8 cellular contexts compared by ENCODE assay signal in genomic region chr21:44800971-44801467, GRCh38. TPM values are rescaled to one million over a fixed set of nuclear protein-coding genes. Genes with fewer than 3 reads are reported as not detected.
DNase-seq lines count a peak whose midpoint lies in the region; ATAC-seq and TF ChIP-seq lines count a peak whose summit lies in the region.

No MANE protein-coding gene starts in this region.

- no peak for TF ChIP-seq POLR2A in heart left ventricle (IDR thresholded peaks at IDR 0.05)

- H3K36me3 ChIP-seq in heart left ventricle, result peaks cover 0 to 53% (median 38%) of the 10 kb centered on the region in 9 donors

- peaks cover 36% of the 10 kb centered on the region for H3K36me3 Mint-ChIP-seq in natural killer cell treated with Interleukin-12 subunit alpha and Interleukin-12 subunit beta and Interleukin-15 and Interleukin-18, amount 100 ng/mL, for 72 hours

- peaks cover 36 to 44% of the 10 kb centered on the region in 2 donors for H3K4me1 Mint-ChIP-seq in natural killer cell treated with Interleukin-12 subunit alpha and Interleukin-12 subunit beta and Interleukin-15 and Interleukin-18, amount 100 ng/mL, for 72 hours (ENCODE audit: low read depth in 2 of 2)

- peak in 1 of 4 donors; percentile 27 for ATAC-seq in heart left ventricle
- ATAC-seq in HG03159 (IDR thresholded peaks at IDR 0.05; ENCODE audit: unreplicated experiment), result peak; percentile 32
- peak; percentile 61 for ATAC-seq in SK-N-SH treated with all-trans-retinoic acid at 6 μM for 48 hours
- peak in 1 of 2 donors; percentile 51 for ATAC-seq in natural killer cell treated with Interleukin-12 subunit alpha and Interleukin-12 subunit beta and Interleukin-15 and Interleukin-18, amount 100 ng/mL, for 72 hours
- no peak for ATAC-seq in HG02981 (IDR thresholded peaks at IDR 0.05; ENCODE audit: unreplicated experiment)
- no peak for ATAC-seq in GM18873 (IDR thresholded peaks at IDR 0.05; ENCODE audit: low FRiP score, unreplicated experiment)

- H3K4me3 Mint-ChIP-seq in natural killer cell treated with Interleukin-12 subunit alpha and Interleukin-12 subunit beta and Interleukin-15 and Interleukin-18, amount 100 ng/mL, for 72 hours, result peak overlapping the region; percentile 94

- 2 to 3% (median 2%) methylated on average over 17 of the region's 17 CpGs for WGBS in heart left ventricle, 4 donors

- no peaks in the 10 kb centered on the region for H3K9me3 Mint-ChIP-seq in natural killer cell treated with Interleukin-12 subunit alpha and Interleukin-12 subunit beta and Interleukin-15 and Interleukin-18, amount 100 ng/mL, for 72 hours

- H3K27me3 ChIP-seq in heart left ventricle, result no peaks in the 10 kb centered on the region

- H3K27me3 Mint-ChIP-seq in natural killer cell treated with Interleukin-12 subunit alpha and Interleukin-12 subunit beta and Interleukin-15 and Interleukin-18, amount 100 ng/mL, for 72 hours, result no peaks in the 10 kb centered on the region

- peaks cover 0 to 35% (median 21%) of the 10 kb centered on the region in 12 donors for H3K4me1 ChIP-seq in heart left ventricle

- H3K27ac Mint-ChIP-seq in natural killer cell treated with Interleukin-12 subunit alpha and Interleukin-12 subunit beta and Interleukin-15 and Interleukin-18, amount 100 ng/mL, for 72 hours, result peak overlapping the region; percentile 49 to 86

- TF ChIP-seq CTCF in heart left ventricle (IDR thresholded peaks at IDR 0.05), result peak in 5 of 12 donors; percentile 9 to 44 (median 18)
- peak; percentile 57 for TF ChIP-seq CTCF in epithelial cell of esophagus (IDR thresholded peaks at IDR 0.05; ENCODE audit: insufficient read depth, low read depth, low read length, missing control alignments)

- no peaks in the 10 kb centered on the region for H3K9me3 ChIP-seq in heart left ventricle

- intact Hi-C loops in heart left ventricle (cut with DNase I), result loop anchor here in 9 of 10 donors (1.0 to 5.0 kb wide), 8 partner anchors 44 to 136 kb away; partner anchors contain the start of gene PTTG1IP (in 6 of the 9)
- intact Hi-C loops in cardiac septum (cut with DNase I), result loop anchor here (1.0 kb wide), 1 partner anchor 74 kb away; no protein-coding TSS in a partner anchor

- H3K4me3 ChIP-seq in heart left ventricle (peak overlapping the region; percentile 71 to 97 (median 89)), epithelial cell of esophagus (ENCODE audit: low read length) (peak overlapping the region; percentile 89)

- DNase-seq in heart left ventricle (no peak), cardiac septum (ENCODE audit: low spot score) (no peak), epithelial cell of esophagus (ENCODE audit: low read depth) (peak; percentile 60)
- no peak for DNase-seq in natural killer cell treated with Interleukin-12 subunit alpha and Interleukin-12 subunit beta and Interleukin-15 and Interleukin-18, amount 100 ng/mL, for 72 hours (ENCODE audit: low spot score)

- peak overlapping the region; percentile 61 to 86 (median 74) for H3K27ac ChIP-seq in heart left ventricle

TF ChIP-seq in SK-N-SH treated with all-trans-retinoic acid at 6 μM for 48 hours, 23 proteins besides CTCF, POLR2A, EP300 and RAD21 (continues in another document):
- TF ChIP-seq ZC3H10 (CRISPR knock-in tag; IDR thresholded peaks at IDR 0.05) (no peak), TCF4 (CRISPR knock-in tag; IDR thresholded peaks at IDR 0.05; ENCODE audit: borderline replicate concordance) (no peak), PPARA (CRISPR knock-in tag; IDR thresholded peaks at IDR 0.05; ENCODE audit: borderline replicate concordance) (no peak), TSHZ2 (CRISPR knock-in tag; IDR thresholded peaks at IDR 0.05) (no peak), POU6F1 (CRISPR knock-in tag; IDR thresholded peaks at IDR 0.05; ENCODE audit: borderline replicate concordance, low read depth) (no peak), CSRNP3 (CRISPR knock-in tag; IDR thresholded peaks at IDR 0.05) (no peak), CSDC2 (CRISPR knock-in tag; IDR thresholded peaks at IDR 0.05) (no peak), ZFP30 (CRISPR knock-in tag; IDR thresholded peaks at IDR 0.05) (no peak), PATZ1 (CRISPR knock-in tag; IDR thresholded peaks at IDR 0.05; ENCODE audit: borderline replicate concordance) (no peak), RARB (CRISPR knock-in tag; IDR thresholded peaks at IDR 0.05) (no peak), OSR1 (CRISPR knock-in tag; IDR thresholded peaks at IDR 0.05) (no peak), BACH2 (CRISPR knock-in tag; IDR thresholded peaks at IDR 0.05; ENCODE audit: borderline replicate concordance) (no peak)

RNA-seq across cellular contexts. Expression of gene UBE2G2, which starts 0.6 kb away (rescaled TPM):
- 10 to 100 TPM; 57.4 to 84.4 (median 71.4) TPM for total RNA-seq in heart left ventricle
- 10 to 100 TPM; 44.3 to 60.0 TPM for polyA plus RNA-seq in heart left ventricle
- 69.7 TPM for total RNA-seq in cardiac septum
- 100 to 1,000 TPM in 1 of 2 donors, 10 to 100 TPM in 1; 89.7 to 164 TPM for total RNA-seq in natural killer cell treated with Interleukin-12 subunit alpha and Interleukin-12 subunit beta and Interleukin-15 and Interleukin-18, amount 100 ng/mL, for 72 hours

RNA-seq across cellular contexts. Expression of gene SUMO3, which starts 16.8 kb away (rescaled TPM):
- total RNA-seq in heart left ventricle, result 10 to 100 TPM; 68.2 to 83.0 (median 78.1) TPM
- 100 to 1,000 TPM in 1 of 2 donors, 10 to 100 TPM in 1; 22.0 to 108 TPM for polyA plus RNA-seq in heart left ventricle
- 66.0 TPM for total RNA-seq in cardiac septum
- 10 to 100 TPM; 50.1 to 53.9 TPM for total RNA-seq in natural killer cell treated with Interleukin-12 subunit alpha and Interleukin-12 subunit beta and Interleukin-15 and Interleukin-18, amount 100 ng/mL, for 72 hours

Comparison
In these comparisons a context has a peak if more than half of its experiments do, and no peak if none do; other contexts are left out.
1. ATAC-seq: peak in HG03159 (single experiment) and SK-N-SH treated with all-trans-retinoic acid at 6 μM for 48 hours (single experiment); none in HG02981 (single experiment) and GM18873 (single experiment).